In genomic region chr2:216344206-216344957, GRCh38 we compare ENCODE assay signal across 1 cellular context.
TF ChIP-seq lines count a peak whose summit lies in the region.

No MANE protein-coding gene starts in this region.

TF ChIP-seq in GM12878, 131 proteins besides CTCF, POLR2A, EP300 and RAD21:
- TF ChIP-seq YY1 (IDR thresholded peaks at IDR 0.05; ENCODE audit: low read depth, low read length) (no peak), SPI1 (IDR thresholded peaks at IDR 0.05; ENCODE audit: borderline replicate concordance, insufficient read depth, low read depth, low read length) (peak; percentile 37; the same call in 1 of the 2 replicates)
